Comparison of ENCODE assay signal across 8 cellular contexts in the genomic region with DNA sequence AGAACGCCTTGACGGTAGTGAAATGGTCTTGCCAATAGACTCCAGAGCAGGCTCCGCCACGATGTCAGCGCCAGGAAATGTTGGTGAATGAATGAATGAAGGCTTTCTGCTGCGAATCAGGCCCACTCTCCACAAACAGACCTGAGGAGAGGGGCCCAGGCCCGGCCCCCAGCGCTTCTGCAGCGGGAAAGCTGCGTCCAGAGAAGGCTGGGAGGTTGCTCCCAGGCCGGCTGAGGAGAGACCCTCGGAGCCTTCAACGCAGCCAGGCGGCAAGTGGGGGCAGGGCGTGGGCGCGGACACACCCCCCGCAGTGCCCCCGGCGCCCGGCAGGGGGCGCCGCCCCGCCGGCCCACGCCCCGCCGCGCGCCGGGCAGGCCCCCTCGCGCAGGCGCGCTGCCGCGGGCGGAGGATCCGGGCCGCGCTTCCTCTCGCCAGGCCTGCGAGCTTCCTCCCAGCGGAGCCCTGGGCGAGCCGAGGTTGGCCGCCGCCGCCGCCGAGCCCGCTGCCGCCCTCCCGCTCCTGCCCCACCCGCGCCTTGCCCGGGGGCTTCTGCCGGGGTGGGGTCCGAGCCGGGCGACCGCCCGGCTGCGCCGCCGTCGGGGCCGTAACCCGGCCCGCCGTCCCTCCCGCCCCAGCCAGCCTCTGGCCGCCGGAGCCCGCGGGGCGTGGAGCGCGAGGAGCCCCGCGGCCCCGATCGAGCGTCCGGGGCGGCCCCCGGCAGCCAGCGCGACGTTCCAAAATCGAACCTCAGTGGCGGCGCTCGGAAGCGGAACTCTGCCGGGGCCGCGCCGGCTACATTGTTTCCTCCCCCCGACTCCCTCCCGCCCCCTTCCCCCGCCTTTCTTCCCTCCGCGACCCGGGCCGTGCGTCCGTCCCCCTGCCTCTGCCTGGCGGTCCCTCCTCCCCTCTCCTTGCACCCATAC. TPM values are rescaled to one million over a fixed set of nuclear protein-coding genes. Genes with fewer than 3 reads are reported as not detected.
DNase-seq lines count a peak whose midpoint lies in the region; ATAC-seq and TF ChIP-seq lines count a peak whose summit lies in the region.

A gene (plus strand): TSS at position 408 of the 923 bp plus-strand sequence. CDS start 16,218 bp downstream, outside the sequence.

- peak; percentile 76 for TF ChIP-seq CTCF in GM10266 (IDR thresholded peaks at IDR 0.05; ENCODE audit: control insufficient read depth, insufficient read depth, low read depth, missing control alignments)

- ATAC-seq in HG02588 (IDR thresholded peaks at IDR 0.05; ENCODE audit: unreplicated experiment) (peak; percentile 39), left lobe of liver (peak; percentile 74), HG03139 (IDR thresholded peaks at IDR 0.05; ENCODE audit: unreplicated experiment) (no peak)

- peak; percentile 92 for DNase-seq in GM10266 (ENCODE audit: extremely low spot score)
- peak; percentile 62 for DNase-seq in NCI-H2196 (lab: John Stamatoyannopoulos, UW; ENCODE audit: unreplicated experiment)
- DNase-seq in activated CD4-positive, alpha-beta T cell treated with anti-CD3 and anti-CD28 coated beads for 48 hours = peak; percentile 82
- DNase-seq in dermis blood vessel endothelial cell = peak; percentile 77
- DNase-seq in left lobe of liver (ENCODE audit: low spot score) = peak; percentile 83
- DNase-seq in stimulated activated CD4-positive, alpha-beta T cell treated with anti-CD3 and anti-CD28 coated beads, Interleukin-4, amount 100 ng/mL, for 24 hours = peak; percentile 73

RNA-seq across cellular contexts. Expression of the gene that starts here (rescaled TPM):
- 31.5 and 87.8 TPM in 2 replicates for total RNA-seq in dermis blood vessel endothelial cell
- 32.7 TPM for total RNA-seq in left lobe of liver
